7 cellular contexts compared by ENCODE assay signal in the genomic region with DNA sequence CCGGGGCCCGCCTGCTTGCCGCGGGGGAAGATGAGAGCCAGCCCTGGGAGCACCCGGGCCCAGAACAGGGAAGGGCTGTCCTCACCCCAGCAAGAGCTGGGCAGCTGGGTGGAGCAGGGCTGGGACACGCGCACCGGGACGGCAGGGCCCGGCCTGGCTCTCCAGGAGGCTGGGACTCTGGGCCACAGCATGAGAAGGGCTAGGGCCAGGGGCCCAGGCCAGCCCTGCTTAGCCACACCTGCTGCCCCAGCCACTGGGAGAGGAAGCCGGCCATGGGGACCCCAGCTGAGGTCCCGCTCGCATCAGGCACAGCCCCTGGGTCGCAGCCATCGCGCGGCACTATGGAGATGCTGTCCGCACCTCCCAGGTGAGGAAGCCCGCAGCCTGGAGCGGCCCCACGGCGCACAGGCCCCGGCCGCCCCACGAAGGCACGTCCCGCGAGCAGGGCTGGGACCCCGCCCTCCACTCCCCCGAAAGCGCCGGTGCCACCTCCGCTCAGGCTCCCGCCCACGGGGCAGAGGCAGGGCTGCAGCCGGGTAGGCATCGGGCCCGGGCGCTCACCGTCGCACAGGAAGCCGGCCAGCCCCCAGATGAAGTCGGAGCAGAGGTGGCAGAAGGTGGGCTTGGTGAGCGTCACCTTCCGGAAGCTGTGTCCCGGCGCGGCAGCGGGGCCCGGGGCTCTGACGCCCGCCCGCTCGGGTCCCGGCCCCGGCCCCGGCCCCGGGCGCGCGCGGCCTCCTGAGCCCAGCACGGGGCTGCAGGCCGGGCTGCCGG. TPM values are rescaled to one million over a fixed set of nuclear protein-coding genes. Genes with fewer than 3 reads are reported as not detected.
DNase-seq lines count a peak whose midpoint lies in the region; ATAC-seq and TF ChIP-seq lines count a peak whose summit lies in the region.

No MANE protein-coding gene starts in this region.

- H3K4me2 ChIP-seq in mesendoderm (ENCODE audit: low read length) = peak overlapping the region; percentile 24

- peak overlapping the region; percentile 94 for H3K23ac ChIP-seq in mesendoderm (ENCODE audit: low read length)

- H2BK15ac ChIP-seq in mesendoderm (replicated peaks; ENCODE audit: low read depth) = no peak overlapping the region

- peak overlapping the region; percentile 81 for H3K56ac ChIP-seq in mesendoderm (ENCODE audit: low read length)

- no peaks in the 10 kb centered on the region for H3K79me2 ChIP-seq in mesendoderm (ENCODE audit: control insufficient read depth, insufficient read depth, low read length)

- H3K27me3 ChIP-seq in mesendoderm (ENCODE audit: insufficient read depth, low read length, poor library complexity) = peaks cover under 1% of the 10 kb centered on the region

- H3K9ac ChIP-seq in mesendoderm (ENCODE audit: low read length) = peak overlapping the region; percentile 68

- no peaks in the 10 kb centered on the region for H3K36me3 ChIP-seq in mesendoderm (ENCODE audit: control insufficient read depth, insufficient read depth, low read length)

- no peak for TF ChIP-seq CTCF in activated B cell treated with CpG ODN at 0.5 μM for 24 hours (IDR thresholded peaks at IDR 0.05)
- TF ChIP-seq CTCF in chondrocyte (IDR thresholded peaks at IDR 0.05) = no peak

- no peak overlapping the region for H4K5ac ChIP-seq in mesendoderm (ENCODE audit: low read length)

- peaks cover 12% of the 10 kb centered on the region for H3K4me1 ChIP-seq in mesendoderm (ENCODE audit: control insufficient read depth, low read depth, low read length)

- intact Hi-C loops in activated B cell treated with CpG ODN at 0.5 μM for 24 hours (cut with micrococcal nuclease) = loop anchor here (1.0 to 2.0 kb wide), 9 partner anchors 14 to 608 kb away; partner anchors contain the start of genes FGFRL1, GAK, IDUA and PCGF3

- H3K27ac Mint-ChIP-seq in activated B cell treated with CpG ODN at 0.5 μM for 24 hours = no peak overlapping the region
- no peak overlapping the region for H3K27ac Mint-ChIP-seq in chondrocyte (ENCODE audit: unreplicated experiment)

- no peaks in the 10 kb centered on the region for H3K79me1 ChIP-seq in mesendoderm (ENCODE audit: low read length)

- H3K27me3 Mint-ChIP-seq in activated B cell treated with CpG ODN at 0.5 μM for 24 hours (no peaks in the 10 kb centered on the region), chondrocyte (ENCODE audit: low read depth) (no peaks in the 10 kb centered on the region)

- peak overlapping the region; percentile 49 for H3K4me3 ChIP-seq in mesendoderm (ENCODE audit: low read length)

- no CpG with 5 or more reads among the region's 65 CpGs for WGBS in mesendoderm (ENCODE audit: extremely low coverage, insufficient coverage, low lambda C conversion rate)

- POLR2A ChIA-PET in activated B cell treated with CpG ODN at 0.5 μM for 24 hours (lab: Charles Lee) = interaction anchor here (0.9 to 1.2 kb wide), 3 partner anchors 14 to 40 kb away, joined by 3 to 4 read pairs (median 3); partner anchors contain the start of genes GAK, IDUA and TMEM175

- ATAC-seq in GM19324 (IDR thresholded peaks at IDR 0.05; ENCODE audit: low FRiP score, unreplicated experiment) = peak; percentile 53
- peak; percentile 39 for ATAC-seq in HG03135 (IDR thresholded peaks at IDR 0.05; ENCODE audit: unreplicated experiment)
- peak; percentile 44 for ATAC-seq in activated B cell treated with CpG ODN at 0.5 μM for 24 hours (ENCODE audit: low read depth)

- H3K9me3 Mint-ChIP-seq in activated B cell treated with CpG ODN at 0.5 μM for 24 hours (no peaks in the 10 kb centered on the region), chondrocyte (ENCODE audit: low read depth) (no peaks in the 10 kb centered on the region)

- H3K27ac ChIP-seq in mesendoderm (ENCODE audit: low read depth, low read length) = no peak overlapping the region

- H3K4me3 Mint-ChIP-seq in activated B cell treated with CpG ODN at 0.5 μM for 24 hours (peak overlapping the region; percentile 60), chondrocyte (ENCODE audit: unreplicated experiment) (peak overlapping the region; percentile 59)

- no peak overlapping the region for H4K8ac ChIP-seq in mesendoderm (ENCODE audit: low read depth, low read length)

- H3K4me1 Mint-ChIP-seq in activated B cell treated with CpG ODN at 0.5 μM for 24 hours (peaks cover 13% of the 10 kb centered on the region), chondrocyte (ENCODE audit: low read depth) (peaks cover 7% of the 10 kb centered on the region)

- H3K18ac ChIP-seq in mesendoderm (ENCODE audit: low read length) = no peak overlapping the region

- DNase-seq in activated B cell treated with CpG ODN at 0.5 μM for 24 hours = peak; percentile 55
- DNase-seq in chondrocyte (ENCODE audit: low spot score) = no peak
- no peak for DNase-seq in mesendoderm
- peak; percentile 67 for DNase-seq in stimulated activated CD8-positive, alpha-beta memory T cell treated with anti-CD3 and anti-CD28 coated beads, Interleukin-4, amount 100 ng/mL, for 48 hours
- DNase-seq in SKM-1 treated with dmso at 0.1 percent for 144 hours (lab: John Stamatoyannopoulos, UW; ENCODE audit: unreplicated experiment) = no peak

- H3K4ac ChIP-seq in mesendoderm (ENCODE audit: low read depth, low read length) = no peak overlapping the region

- no peak overlapping the region for H2AK5ac ChIP-seq in mesendoderm (ENCODE audit: low read length)

- H3K36me3 Mint-ChIP-seq in activated B cell treated with CpG ODN at 0.5 μM for 24 hours (ENCODE audit: low read depth) (peaks cover 1% of the 10 kb centered on the region), chondrocyte (ENCODE audit: low read depth) (no peaks in the 10 kb centered on the region)

- no peak overlapping the region for H2BK5ac ChIP-seq in mesendoderm (ENCODE audit: low read length)

- H2BK120ac ChIP-seq in mesendoderm (ENCODE audit: low read depth, low read length) = no peak overlapping the region

- CTCF ChIA-PET in activated B cell treated with CpG ODN at 0.5 μM for 24 hours (lab: Charles Lee) = no interaction called here

RNA-seq across cellular contexts. Expression of gene DGKQ, which starts 0.5 kb away (rescaled TPM):
- total RNA-seq in activated B cell treated with CpG ODN at 0.5 μM for 24 hours = 16.3 and 16.4 TPM in 2 replicates
- 15.4 to 18.6 TPM (median 17.2 TPM) in 3 replicates for total RNA-seq in chondrocyte
- 1.9 TPM for polyA plus RNA-seq in mesendoderm (2013, experiment 1 of 2)
- polyA plus RNA-seq in mesendoderm (2013, experiment 2 of 2) = 1.7 TPM

RNA-seq across cellular contexts. Expression of gene IDUA, which starts 14.0 kb away (rescaled TPM):
- total RNA-seq in activated B cell treated with CpG ODN at 0.5 μM for 24 hours (24.7 and 32.9 TPM in 2 replicates), chondrocyte (42.6 to 53.0 TPM (median 46.0 TPM) in 3 replicates)
- 0.35 TPM for polyA plus RNA-seq in mesendoderm (2013, experiment 1 of 2)
- 0.21 TPM for polyA plus RNA-seq in mesendoderm (2013, experiment 2 of 2)

RNA-seq across cellular contexts. Expression of gene SLC26A1, which starts 20.4 kb away (rescaled TPM):
- total RNA-seq in activated B cell treated with CpG ODN at 0.5 μM for 24 hours (0.15 TPM in 1 of 2 replicates, not detected in the other), chondrocyte (0.72 to 1.6 TPM (median 0.75 TPM) in 3 replicates)
- polyA plus RNA-seq in mesendoderm (2013, experiment 1 of 2) = 0.01 TPM
- polyA plus RNA-seq in mesendoderm (2013, experiment 2 of 2) = 0.01 TPM

RNA-seq across cellular contexts. Expression of gene FGFRL1, which starts 38.6 kb away (rescaled TPM):
- total RNA-seq in activated B cell treated with CpG ODN at 0.5 μM for 24 hours (4.2 and 5.6 TPM in 2 replicates), chondrocyte (70.4 to 76.3 TPM (median 75.7 TPM) in 3 replicates)
- polyA plus RNA-seq in mesendoderm (2013, experiment 1 of 2) = 10.8 TPM
- 11.3 TPM for polyA plus RNA-seq in mesendoderm (2013, experiment 2 of 2)

RNA-seq across cellular contexts. Expression of gene TMEM175, which starts 40.6 kb away (rescaled TPM):
- total RNA-seq in activated B cell treated with CpG ODN at 0.5 μM for 24 hours (24.5 and 28.8 TPM in 2 replicates), chondrocyte (25.5 to 47.5 TPM (median 26.1 TPM) in 3 replicates)
- polyA plus RNA-seq in mesendoderm (2013, experiment 1 of 2) = 3.8 TPM
- polyA plus RNA-seq in mesendoderm (2013, experiment 2 of 2) = 3.0 TPM

Comparison
In these comparisons a context has a peak if more than half of its experiments do, and no peak if none do; other contexts are left out.
1. DNase-seq: peak in activated B cell treated with CpG ODN at 0.5 μM for 24 hours (single experiment) and stimulated activated CD8-positive, alpha-beta memory T cell treated with anti-CD3 and anti-CD28 coated beads, Interleukin-4, amount 100 ng/mL, for 48 hours (single experiment); none in chondrocyte (single experiment), mesendoderm (single experiment) and SKM-1 treated with dmso at 0.1 percent for 144 hours (single experiment).
2. Peak in every context shown above with its lines, with median percentiles within 50 percentile points of each other: ATAC-seq.